10 cellular contexts compared by ENCODE assay signal in the genomic region with DNA sequence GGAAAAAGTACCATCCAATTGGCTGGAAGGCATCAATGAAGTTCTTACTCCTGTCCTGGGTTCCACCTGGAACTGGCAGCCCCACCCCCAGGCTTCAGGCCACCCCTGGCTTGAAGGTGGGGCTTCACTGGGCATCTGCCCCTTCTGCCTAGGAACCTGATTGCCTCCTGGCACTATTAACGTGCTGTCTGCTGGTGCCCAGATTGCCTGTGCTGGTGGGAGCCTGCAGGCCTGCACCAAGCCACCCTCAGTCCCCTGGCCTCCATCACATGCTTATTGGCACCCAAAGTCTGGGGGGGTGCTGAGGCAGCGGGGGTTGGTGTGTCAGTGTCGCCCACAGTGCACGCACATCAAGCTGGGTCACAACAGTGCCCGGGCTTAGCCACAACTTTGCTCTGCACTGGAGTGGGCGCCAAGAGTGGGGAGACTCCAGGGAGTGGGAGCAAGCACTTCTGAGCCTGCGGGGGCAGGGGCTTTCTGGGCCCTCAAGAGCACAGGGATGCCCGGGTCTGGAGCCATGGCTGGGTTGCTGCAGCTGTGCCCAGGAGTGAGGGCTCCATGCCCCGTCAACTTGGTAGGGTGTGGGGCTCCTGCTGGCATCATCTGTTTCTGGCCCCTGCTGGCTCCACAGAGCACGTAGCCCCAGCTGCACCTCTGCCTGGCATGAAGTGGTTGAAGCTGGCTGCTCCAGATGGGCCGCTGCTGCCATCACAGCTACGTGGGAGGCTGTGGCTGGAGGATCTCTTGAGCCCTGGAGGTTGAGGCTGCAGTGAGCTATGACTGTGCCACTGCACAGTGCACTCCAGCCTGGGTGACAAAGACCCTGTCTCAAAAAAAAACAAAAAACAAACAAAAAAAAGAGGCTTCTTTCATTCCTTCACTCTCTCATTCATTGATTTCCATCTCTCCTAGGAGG. TPM values are rescaled to one million over a fixed set of nuclear protein-coding genes. Genes with fewer than 3 reads are reported as not detected.
DNase-seq lines count a peak whose midpoint lies in the region; ATAC-seq and TF ChIP-seq lines count a peak whose summit lies in the region.
"Had no signal": no experiment of that assay in that cellular context is flagged by ENCODE, and none has a peak within 500 bp of the region (broad histone marks: within the 10 kb centered on the region; RNA-seq: fewer than 3 reads in every experiment).

No MANE protein-coding gene starts in this region.

- H3K4me2 ChIP-seq in SK-N-SH = no peak overlapping the region
- H3K4me2 ChIP-seq: A549 had no signal

- peaks cover 7% of the 10 kb centered on the region; the same call in 1 of the 2 replicates for H3K79me2 ChIP-seq in SK-N-SH (ENCODE audit: insufficient read depth)

- H3K4me1 Mint-ChIP-seq in activated naive CD8-positive, alpha-beta T cell treated with anti-CD3 and anti-CD28 coated beads for 36 hours = peaks cover 12% of the 10 kb centered on the region
- peaks cover 15 to 45% of the 10 kb centered on the region in 2 donors for H3K4me1 Mint-ChIP-seq in stimulated activated naive B cell treated with anti-CD40 and anti-IgM and Interleukin-4, amounts not matched to agents 10 μg/mL and 1 μg/mL and 100 μg/mL, for 72 hours

- no peaks in the 10 kb centered on the region for H4K20me1 ChIP-seq in SK-N-SH (ENCODE audit: insufficient read depth)

- peaks cover 0 to 5% of the 10 kb centered on the region in 2 experiments; a peak in 2 of 4 replicates for H3K4me1 ChIP-seq in SK-N-SH (ENCODE audit: control insufficient read depth in 1 of 2, insufficient read depth in 2 of 2, low read depth in 1 of 2, low read length in 1 of 2)
- peaks cover 4% of the 10 kb centered on the region for H3K4me1 ChIP-seq in iPS-18a (ENCODE audit: control insufficient read depth, low read depth, low read length)
- H3K4me1 ChIP-seq: prostate gland had no signal

- no peak for ATAC-seq in SK-N-SH treated with all-trans-retinoic acid at 6 μM for 48 hours
- ATAC-seq in stimulated activated naive B cell treated with anti-CD40 and anti-IgM and Interleukin-4, amounts not matched to agents 10 μg/mL and 1 μg/mL and 100 μg/mL, for 72 hours (replicated peaks) = no peak
- ATAC-seq in HG02938 (IDR thresholded peaks at IDR 0.05; ENCODE audit: unreplicated experiment) = no peak

- TF ChIP-seq CTCF in SK-N-SH (IDR thresholded peaks at IDR 0.05) = no peak

- H3K36me3 Mint-ChIP-seq in activated naive CD8-positive, alpha-beta T cell treated with anti-CD3 and anti-CD28 coated beads for 36 hours = peaks cover 2% of the 10 kb centered on the region
- H3K36me3 Mint-ChIP-seq in stimulated activated naive B cell treated with anti-CD40 and anti-IgM and Interleukin-4, amounts not matched to agents 10 μg/mL and 1 μg/mL and 100 μg/mL, for 72 hours = peaks cover 3 to 4% of the 10 kb centered on the region in 2 donors

- H3K27ac Mint-ChIP-seq in activated naive CD8-positive, alpha-beta T cell treated with anti-CD3 and anti-CD28 coated beads for 36 hours = peak overlapping the region; percentile 73
- peak overlapping the region; percentile 93 for H3K27ac Mint-ChIP-seq in stimulated activated naive B cell treated with anti-CD40 and anti-IgM and Interleukin-4, amounts not matched to agents 10 μg/mL and 1 μg/mL and 100 μg/mL, for 72 hours

- H3K4me3 Mint-ChIP-seq in activated naive CD8-positive, alpha-beta T cell treated with anti-CD3 and anti-CD28 coated beads for 36 hours = peak overlapping the region; percentile 40
- peak overlapping the region; percentile 79 to 89 for H3K4me3 Mint-ChIP-seq in stimulated activated naive B cell treated with anti-CD40 and anti-IgM and Interleukin-4, amounts not matched to agents 10 μg/mL and 1 μg/mL and 100 μg/mL, for 72 hours

- no peaks in the 10 kb centered on the region for H3K9me2 ChIP-seq in SK-N-SH

- H3F3A ChIP-seq in SK-N-SH (replicated peaks; ENCODE audit: insufficient read depth) = peaks cover 5% of the 10 kb centered on the region

- no peaks in the 10 kb centered on the region for H3K27me3 ChIP-seq in SK-N-SH (ENCODE audit: insufficient read depth)
- no peaks in the 10 kb centered on the region for H3K27me3 ChIP-seq in iPS-18a (ENCODE audit: control insufficient read depth, insufficient read depth, low read length)

- TF ChIP-seq RAD21 in SK-N-SH (IDR thresholded peaks at IDR 0.05; ENCODE audit: low read length) = no peak

- H2AFZ ChIP-seq in SK-N-SH (ENCODE audit: low read depth) = 0 out of 2 replicates have a peak overlapping the region, but pooled peaks have one; percentile 35

- CTCF ChIA-PET in SK-N-SH (lab: Yijun Ruan, JAX) = interaction anchor here (1.4 to 1.8 kb wide), 2 partner anchors 18 kb away, joined by 3 to 5 read pairs; no protein-coding TSS in a partner anchor

- no peak overlapping the region for H3K27ac ChIP-seq in SK-N-SH (ENCODE audit: low read depth in 2 of 2, low read length in 1 of 2)
- H3K27ac ChIP-seq in iPS-18a (ENCODE audit: low read length) = no peak overlapping the region
- H3K27ac ChIP-seq: A549, prostate gland had no signal

- no peak overlapping the region for H3K4me3 ChIP-seq in SK-N-SH (ENCODE audit: low read depth in 2 of 2, low read length in 1 of 2)
- peak overlapping the region; percentile 82 for H3K4me3 ChIP-seq in iPS-18a (ENCODE audit: low read length)
- H3K4me3 ChIP-seq: A549, prostate gland had no signal

- DNase-seq in SK-N-SH = no peak
- no peak for DNase-seq in activated naive CD8-positive, alpha-beta T cell treated with anti-CD3 and anti-CD28 coated beads for 36 hours
- no peak for DNase-seq in stimulated activated naive B cell treated with anti-CD40 and anti-IgM and Interleukin-4, amounts not matched to agents 10 μg/mL and 1 μg/mL and 100 μg/mL, for 72 hours
- no peak for DNase-seq in 8988T
- DNase-seq in stimulated activated naive CD4-positive, alpha-beta T cell (lab: John Stamatoyannopoulos, UW) = no peak

- POLR2A ChIA-PET in SK-N-SH (lab: Yijun Ruan, JAX) = no interaction called here

- TF ChIP-seq EP300 in SK-N-SH (IDR thresholded peaks at IDR 0.05; ENCODE audit: borderline replicate concordance in 1 of 2, low read depth in 1 of 2, low read length in 1 of 2) = no peak

- H3K9me3 ChIP-seq in SK-N-SH = no peaks in the 10 kb centered on the region
- no peaks in the 10 kb centered on the region for H3K9me3 ChIP-seq in iPS-18a (ENCODE audit: control insufficient read depth, low read depth, low read length)
- H3K9me3 ChIP-seq: A549, prostate gland had no signal

- no peaks in the 10 kb centered on the region for H3K36me3 ChIP-seq in SK-N-SH (replicated peaks in 1 of 2; ENCODE audit: control insufficient read depth in 1 of 2, insufficient read depth in 2 of 2, low read length in 1 of 2)
- no peaks in the 10 kb centered on the region for H3K36me3 ChIP-seq in iPS-18a (ENCODE audit: control insufficient read depth, low read depth, low read length)
- H3K36me3 ChIP-seq: prostate gland had no signal

- H3K9ac ChIP-seq in SK-N-SH (no peak overlapping the region), iPS-18a (ENCODE audit: low read length) (peak overlapping the region; percentile 73)

- H3K27me3 Mint-ChIP-seq in activated naive CD8-positive, alpha-beta T cell treated with anti-CD3 and anti-CD28 coated beads for 36 hours = no peaks in the 10 kb centered on the region
- H3K27me3 Mint-ChIP-seq in stimulated activated naive B cell treated with anti-CD40 and anti-IgM and Interleukin-4, amounts not matched to agents 10 μg/mL and 1 μg/mL and 100 μg/mL, for 72 hours = no peaks in the 10 kb centered on the region

- H3K9me3 Mint-ChIP-seq in activated naive CD8-positive, alpha-beta T cell treated with anti-CD3 and anti-CD28 coated beads for 36 hours = no peaks in the 10 kb centered on the region
- no peaks in the 10 kb centered on the region for H3K9me3 Mint-ChIP-seq in stimulated activated naive B cell treated with anti-CD40 and anti-IgM and Interleukin-4, amounts not matched to agents 10 μg/mL and 1 μg/mL and 100 μg/mL, for 72 hours

- 75% methylated on average over 2 of the region's 12 CpGs for WGBS in SK-N-SH (ENCODE audit: low lambda C conversion rate)

TF ChIP-seq in SK-N-SH, 30 proteins besides CTCF, POLR2A, EP300 and RAD21 (continues in another document):
- no peak for TF ChIP-seq GABPA (IDR thresholded peaks at IDR 0.05; ENCODE audit: low read depth)
- TF ChIP-seq RFX5 (IDR thresholded peaks at IDR 0.05; ENCODE audit: low read length) = no peak
- TF ChIP-seq USF1 (IDR thresholded peaks at IDR 0.05; ENCODE audit: borderline replicate concordance, low read depth) = no peak
- no peak for TF ChIP-seq RCOR1 (IDR thresholded peaks at IDR 0.05; ENCODE audit: low read length)

TF ChIP-seq in SK-N-SH treated with all-trans-retinoic acid at 6 μM for 48 hours, 23 proteins besides CTCF, POLR2A, EP300 and RAD21 (continues in another document):
- TF ChIP-seq ZNF8 (CRISPR knock-in tag; IDR thresholded peaks at IDR 0.05) (no peak), ZFP3 (CRISPR knock-in tag; IDR thresholded peaks at IDR 0.05) (no peak), ARNTL (CRISPR knock-in tag; IDR thresholded peaks at IDR 0.05; ENCODE audit: borderline replicate concordance, low read depth) (no peak)

RNA-seq across cellular contexts. Expression of gene LSM10, which starts 4.2 kb away (rescaled TPM):
- 87.5 and 96.8 TPM in 2 replicates for polyA plus RNA-seq in SK-N-SH (2012; rRNA removed)
- polyA plus RNA-seq in SK-N-SH (2012; cell fraction: cytosol; rRNA removed) = 64.7 and 79.1 TPM in 2 replicates
- polyA plus RNA-seq in SK-N-SH (2012; cell fraction: nucleus; rRNA removed) = 40.1 and 40.2 TPM in 2 replicates
- 10 to 100 TPM; 64.1 to 66.8 TPM for total RNA-seq in activated naive CD8-positive, alpha-beta T cell treated with anti-CD3 and anti-CD28 coated beads for 36 hours

RNA-seq across cellular contexts. Expression of gene STK40, which starts 16.1 kb away (rescaled TPM):
- 39.0 and 43.3 TPM in 2 replicates for polyA plus RNA-seq in SK-N-SH (2012; rRNA removed)
- 26.2 and 35.3 TPM in 2 replicates for polyA plus RNA-seq in SK-N-SH (2012; cell fraction: cytosol; rRNA removed)
- 56.9 and 65.1 TPM in 2 replicates for polyA plus RNA-seq in SK-N-SH (2012; cell fraction: nucleus; rRNA removed)
- 10 to 100 TPM; 43.1 to 51.5 TPM for total RNA-seq in activated naive CD8-positive, alpha-beta T cell treated with anti-CD3 and anti-CD28 coated beads for 36 hours

RNA-seq across cellular contexts. Expression of gene OSCP1, which starts 48.4 kb away (rescaled TPM):
- 11.9 and 15.2 TPM in 2 replicates for polyA plus RNA-seq in SK-N-SH (2012; rRNA removed)
- polyA plus RNA-seq in SK-N-SH (2012; cell fraction: cytosol; rRNA removed) = 13.2 TPM in 2 replicates
- polyA plus RNA-seq in SK-N-SH (2012; cell fraction: nucleus; rRNA removed) = 14.2 and 14.4 TPM in 2 replicates
- total RNA-seq in activated naive CD8-positive, alpha-beta T cell treated with anti-CD3 and anti-CD28 coated beads for 36 hours = 1 to 10 TPM; 2.4 to 2.7 TPM
